Comparison of ENCODE assay signal across 1 cellular context in the genomic region with DNA sequence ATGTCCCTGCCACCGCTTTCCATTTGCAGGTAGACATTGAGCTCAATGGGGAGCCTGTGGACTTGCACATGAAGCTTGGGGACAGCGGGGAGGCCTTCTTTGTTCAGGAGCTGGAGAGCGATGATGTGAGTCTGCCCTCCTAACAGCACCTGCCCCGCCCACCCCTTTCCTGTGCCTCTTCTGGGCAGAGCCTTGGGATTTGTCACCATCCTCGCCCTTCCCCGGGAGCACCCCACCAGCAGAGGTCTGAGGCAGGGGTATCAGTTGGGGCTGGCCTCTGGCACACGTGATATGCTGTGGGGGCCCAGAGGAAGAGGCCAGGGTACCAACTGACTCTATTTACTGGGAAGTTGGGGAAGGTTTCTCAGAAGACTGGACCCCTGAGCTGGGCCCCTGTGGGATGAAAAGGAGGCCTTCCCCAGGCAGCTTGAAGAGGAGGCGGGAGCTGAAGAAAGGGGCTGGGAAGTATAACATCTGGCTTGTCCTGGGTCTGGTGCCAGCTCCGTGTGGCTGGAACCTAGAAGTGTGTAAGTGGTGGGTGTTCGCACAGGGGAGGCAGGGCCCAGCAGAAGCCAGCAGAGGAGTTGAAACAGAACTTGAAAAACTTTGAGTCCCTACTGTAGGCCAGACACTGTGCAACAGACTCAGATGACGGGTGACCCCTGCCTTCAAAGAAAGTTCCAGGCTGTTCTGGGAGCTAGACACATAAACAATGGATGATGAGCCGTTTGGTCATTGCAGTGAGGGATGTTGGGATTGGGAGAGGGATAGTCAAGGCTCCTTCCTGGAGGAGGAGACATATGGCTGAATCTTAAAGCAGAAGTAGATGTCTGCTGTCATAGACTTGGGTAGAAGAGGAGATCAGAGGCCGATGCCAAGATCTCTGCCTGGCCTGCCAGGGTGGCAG.
TF ChIP-seq lines count a peak whose summit lies in the region.

No MANE protein-coding gene starts in this region.

TF ChIP-seq in HEK293, 187 proteins besides CTCF, POLR2A, EP300 and RAD21 (continued from another document):
- TF ChIP-seq, protein P1, sequence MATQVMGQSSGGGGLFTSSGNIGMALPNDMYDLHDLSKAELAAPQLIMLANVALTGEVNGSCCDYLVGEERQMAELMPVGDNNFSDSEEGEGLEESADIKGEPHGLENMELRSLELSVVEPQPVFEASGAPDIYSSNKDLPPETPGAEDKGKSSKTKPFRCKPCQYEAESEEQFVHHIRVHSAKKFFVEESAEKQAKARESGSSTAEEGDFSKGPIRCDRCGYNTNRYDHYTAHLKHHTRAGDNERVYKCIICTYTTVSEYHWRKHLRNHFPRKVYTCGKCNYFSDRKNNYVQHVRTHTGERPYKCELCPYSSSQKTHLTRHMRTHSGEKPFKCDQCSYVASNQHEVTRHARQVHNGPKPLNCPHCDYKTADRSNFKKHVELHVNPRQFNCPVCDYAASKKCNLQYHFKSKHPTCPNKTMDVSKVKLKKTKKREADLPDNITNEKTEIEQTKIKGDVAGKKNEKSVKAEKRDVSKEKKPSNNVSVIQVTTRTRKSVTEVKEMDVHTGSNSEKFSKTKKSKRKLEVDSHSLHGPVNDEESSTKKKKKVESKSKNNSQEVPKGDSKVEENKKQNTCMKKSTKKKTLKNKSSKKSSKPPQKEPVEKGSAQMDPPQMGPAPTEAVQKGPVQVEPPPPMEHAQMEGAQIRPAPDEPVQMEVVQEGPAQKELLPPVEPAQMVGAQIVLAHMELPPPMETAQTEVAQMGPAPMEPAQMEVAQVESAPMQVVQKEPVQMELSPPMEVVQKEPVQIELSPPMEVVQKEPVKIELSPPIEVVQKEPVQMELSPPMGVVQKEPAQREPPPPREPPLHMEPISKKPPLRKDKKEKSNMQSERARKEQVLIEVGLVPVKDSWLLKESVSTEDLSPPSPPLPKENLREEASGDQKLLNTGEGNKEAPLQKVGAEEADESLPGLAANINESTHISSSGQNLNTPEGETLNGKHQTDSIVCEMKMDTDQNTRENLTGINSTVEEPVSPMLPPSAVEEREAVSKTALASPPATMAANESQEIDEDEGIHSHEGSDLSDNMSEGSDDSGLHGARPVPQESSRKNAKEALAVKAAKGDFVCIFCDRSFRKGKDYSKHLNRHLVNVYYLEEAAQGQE (tag by site-specific recombination; IDR thresholded peaks at IDR 0.05), result peak; percentile 47
- TF ChIP-seq, protein P2, sequence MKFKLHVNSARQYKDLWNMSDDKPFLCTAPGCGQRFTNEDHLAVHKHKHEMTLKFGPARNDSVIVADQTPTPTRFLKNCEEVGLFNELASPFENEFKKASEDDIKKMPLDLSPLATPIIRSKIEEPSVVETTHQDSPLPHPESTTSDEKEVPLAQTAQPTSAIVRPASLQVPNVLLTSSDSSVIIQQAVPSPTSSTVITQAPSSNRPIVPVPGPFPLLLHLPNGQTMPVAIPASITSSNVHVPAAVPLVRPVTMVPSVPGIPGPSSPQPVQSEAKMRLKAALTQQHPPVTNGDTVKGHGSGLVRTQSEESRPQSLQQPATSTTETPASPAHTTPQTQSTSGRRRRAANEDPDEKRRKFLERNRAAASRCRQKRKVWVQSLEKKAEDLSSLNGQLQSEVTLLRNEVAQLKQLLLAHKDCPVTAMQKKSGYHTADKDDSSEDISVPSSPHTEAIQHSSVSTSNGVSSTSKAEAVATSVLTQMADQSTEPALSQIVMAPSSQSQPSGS (tag by site-specific recombination; IDR thresholded peaks at IDR 0.05; ENCODE audit: low read depth), result no peak
- TF ChIP-seq SP2 (tag by site-specific recombination; IDR thresholded peaks at IDR 0.05) (peak; percentile 18; the same call in 1 of the 2 replicates), YY2 (tag by site-specific recombination; IDR thresholded peaks at IDR 0.05) (no peak), ZNF121 (tag by site-specific recombination; IDR thresholded peaks at IDR 0.05) (no peak), ZNF394 (tag by site-specific recombination; IDR thresholded peaks at IDR 0.05; ENCODE audit: borderline replicate concordance) (no peak), ZNF138 (tag by site-specific recombination; IDR thresholded peaks at IDR 0.05; ENCODE audit: borderline replicate concordance) (no peak), ZBTB21 (tag by site-specific recombination; IDR thresholded peaks at IDR 0.05) (no peak), ZNF549 (tag by site-specific recombination; IDR thresholded peaks at IDR 0.05) (no peak), ZNF2 (tag by site-specific recombination; IDR thresholded peaks at IDR 0.05) (no peak), ZNF146 (tag by site-specific recombination; IDR thresholded peaks at IDR 0.05) (no peak)
TF ChIP-seq in HEK293: peak in this region for 3.
